Comparison of ENCODE assay signal across 8 cellular contexts in genomic region chr6:154732824-154733609, GRCh38. TPM values are rescaled to one million over a fixed set of nuclear protein-coding genes. Genes with fewer than 3 reads are reported as not detected.
A peak's percentile ranks its signal among the peaks of the same experiment; 100 is the strongest.
DNase-seq lines count a peak whose midpoint lies in the region; FAIRE-seq and TF ChIP-seq lines count a peak whose summit lies in the region.

SCAF8 (plus strand) TSS chr6:154733416; CDS start chr6:154733901, 485 bp downstream.

- H2AFZ ChIP-seq in osteoblast (ENCODE audit: low read length): peak within 1 kb of the TSS; percentile 94

- TF ChIP-seq POLR2A in H54 (IDR thresholded peaks at IDR 0.05; ENCODE audit: low read depth, low read length): peak; percentile 35
- TF ChIP-seq POLR2A in testis (IDR thresholded peaks at IDR 0.05): no peak

- H3K27me3 ChIP-seq in osteoblast (ENCODE audit: insufficient read depth, low read length) (no peaks in the 10 kb centered on the region), testis (no peaks in the 10 kb centered on the region)

- peaks cover 35% of the 10 kb centered on the region for H4K20me1 ChIP-seq in osteoblast (ENCODE audit: insufficient read depth, low read length)

- peaks cover 21% of the 10 kb centered on the region for H3K36me3 ChIP-seq in SK-N-MC (ENCODE audit: insufficient read depth, low read length)
- H3K36me3 ChIP-seq in osteoblast (ENCODE audit: insufficient read depth, low read length): peaks cover 7% of the 10 kb centered on the region
- no peaks in the 10 kb centered on the region for H3K36me3 ChIP-seq in testis (ENCODE audit: low read depth, missing control alignments)

- H3K27ac ChIP-seq in SK-N-MC (peak within 1 kb of the TSS; percentile 94), osteoblast (ENCODE audit: low read depth, low read length) (peak within 1 kb of the TSS; percentile 87), testis (peak within 1 kb of the TSS; percentile 99 to 100)

- H3K4me2 ChIP-seq in osteoblast (ENCODE audit: insufficient read depth, low read length): peak within 1 kb of the TSS; percentile 99

- peaks cover 23% of the 10 kb centered on the region for H3K4me1 ChIP-seq in osteoblast (ENCODE audit: insufficient read depth, low read length)
- peaks cover 6% of the 10 kb centered on the region for H3K4me1 ChIP-seq in testis

- peak within 1 kb of the TSS; percentile 97 for H3K9ac ChIP-seq in SK-N-MC (ENCODE audit: insufficient read length)

- intact Hi-C loops in testis (cut with DNase I; ENCODE audit: low total_unique reads): no loop called here

- peaks cover 43% of the 10 kb centered on the region for H3K79me2 ChIP-seq in osteoblast (ENCODE audit: insufficient read depth, low read length)

- 0% methylated on average over 32 to 76 of the region's 76 CpGs for WGBS in testis, 2 donors

- DNase-seq in GM04504 (ENCODE audit: low read depth): peak; percentile 58
- DNase-seq in H54 (ENCODE audit: insufficient read length, low spot score): peak; percentile 60
- DNase-seq in LNCaP clone FGC (ENCODE audit: low read depth): no peak
- DNase-seq in SK-N-MC (ENCODE audit: low read depth, low spot score): peak; percentile 30
- peak; percentile 85 for DNase-seq in activated naive CD4-positive, alpha-beta T cell treated with anti-CD3 and anti-CD28 coated beads, Interleukin-2, amount 50 U/mL, for 16 hours
- peak; percentile 84 for DNase-seq in globus pallidus (ENCODE audit: low spot score)
- peak; percentile 95 for DNase-seq in osteoblast (ENCODE audit: insufficient read length, low spot score, missing footprints)
- peak; percentile 84 for DNase-seq in testis

- no peak for FAIRE-seq in H54 (lab: Jason Lieb, UNC)

- TF ChIP-seq CTCF in LNCaP clone FGC (IDR thresholded peaks at IDR 0.05; ENCODE audit: control insufficient read depth, extremely low read depth, insufficient read depth): peak; percentile 95
- peak; percentile 61 for TF ChIP-seq CTCF in osteoblast (IDR thresholded peaks at IDR 0.05; ENCODE audit: extremely low read depth, low read depth, low read length)
- peak; percentile 81 to 95 (median 84) for TF ChIP-seq CTCF in testis (IDR thresholded peaks at IDR 0.05)

- H3K9me3 ChIP-seq in SK-N-MC (ENCODE audit: low read depth, low read length) (no peaks in the 10 kb centered on the region), osteoblast (ENCODE audit: low read depth, low read length) (no peaks in the 10 kb centered on the region), testis (no peaks in the 10 kb centered on the region)

- H3K4me3 ChIP-seq in LNCaP clone FGC (ENCODE audit: low read depth, low read length) (peak within 1 kb of the TSS; percentile 63), SK-N-MC (peak within 1 kb of the TSS; percentile 97), osteoblast (ENCODE audit: insufficient read depth, low read length) (peak within 1 kb of the TSS; percentile 96), testis (peak within 1 kb of the TSS; percentile 83 to 97)

RNA-seq across cellular contexts. Expression of gene SCAF8, which starts in this region (rescaled TPM):
- 36.2 and 40.5 TPM in 2 replicates for total RNA-seq in osteoblast
- 10 to 100 TPM; 65.5 to 70.5 TPM for total RNA-seq in testis
- polyA plus RNA-seq in testis (ENCODE audit: insufficient read depth, low read depth, low replicate concordance): 44.7 TPM
